10 cellular contexts compared by ENCODE assay signal in genomic region chr1:6349254-6349943, GRCh38. TPM values are rescaled to one million over a fixed set of nuclear protein-coding genes. Genes with fewer than 3 reads are reported as not detected.
DNase-seq lines count a peak whose midpoint lies in the region; ATAC-seq and TF ChIP-seq lines count a peak whose summit lies in the region.
"Had no signal": no experiment of that assay in that cellular context is flagged by ENCODE, and none has a peak within 500 bp of the region (broad histone marks: within the 10 kb centered on the region; RNA-seq: fewer than 3 reads in every experiment).

No MANE protein-coding gene starts in this region.

- peaks cover 20% of the 10 kb centered on the region for H3K4me1 Mint-ChIP-seq in CD8-positive, alpha-beta T cell (ENCODE audit: low read depth)
- H3K4me1 Mint-ChIP-seq in activated naive CD8-positive, alpha-beta T cell (ENCODE audit: low read depth), result peaks cover 21% of the 10 kb centered on the region

- H3K27me3 ChIP-seq in BLaER1, result no peaks in the 10 kb centered on the region
- no peaks in the 10 kb centered on the region for H3K27me3 ChIP-seq in CD8-positive, alpha-beta T cell (ENCODE audit: insufficient read depth, low read length)
- H3K27me3 ChIP-seq in mucosa of rectum (ENCODE audit: control insufficient read depth in 2 of 2, insufficient read depth in 2 of 2, low read length in 2 of 2), result no peaks in the 10 kb centered on the region

- in situ Hi-C loops in ACHN (cut with HindIII; ENCODE audit: low pct_ligation_motif_present, low pct_unique_long_range_greater_than_20kb, low sequenced_read_pairs), result no loop called here

- peak overlapping the region; percentile 92 for H3K27ac Mint-ChIP-seq in CD8-positive, alpha-beta T cell
- H3K27ac Mint-ChIP-seq in activated naive CD8-positive, alpha-beta T cell, result peak overlapping the region; percentile 3

- H3K9me3 Mint-ChIP-seq in CD8-positive, alpha-beta T cell, result no peaks in the 10 kb centered on the region
- no peaks in the 10 kb centered on the region for H3K9me3 Mint-ChIP-seq in activated naive CD8-positive, alpha-beta T cell (ENCODE audit: low read depth)

- H3K36me3 ChIP-seq in BLaER1 (peaks cover 36% of the 10 kb centered on the region), mucosa of rectum (ENCODE audit: control insufficient read depth in 2 of 2, insufficient read depth in 2 of 2, low read length in 2 of 2) (peaks cover 0 to 7% of the 10 kb centered on the region in 2 donors)
- no peaks in the 10 kb centered on the region for H3K36me3 ChIP-seq in CD8-positive, alpha-beta T cell (ENCODE audit: insufficient read depth, low read length)

- intact Hi-C loops in CD8-positive, alpha-beta T cell (cut with DNase I, micrococcal nuclease), result no loop called here

- H3K4me1 ChIP-seq in BLaER1 (peaks cover 46% of the 10 kb centered on the region), mucosa of rectum (ENCODE audit: control insufficient read depth in 2 of 2, insufficient read depth in 2 of 2, low read length in 2 of 2) (peaks cover 41 to 52% of the 10 kb centered on the region in 2 donors)
- H3K4me1 ChIP-seq in CD8-positive, alpha-beta T cell (ENCODE audit: insufficient read depth, low read length), result peaks cover 21% of the 10 kb centered on the region

- H3K9ac ChIP-seq in BLaER1, result peak overlapping the region; percentile 33
- peak overlapping the region in 1 of 2 donors; percentile 34 for H3K9ac ChIP-seq in mucosa of rectum (ENCODE audit: low read depth in 1 of 2, low read length in 2 of 2)

- no peaks in the 10 kb centered on the region for H3K36me3 Mint-ChIP-seq in CD8-positive, alpha-beta T cell
- no peaks in the 10 kb centered on the region for H3K36me3 Mint-ChIP-seq in activated naive CD8-positive, alpha-beta T cell

- H3K27me3 Mint-ChIP-seq in CD8-positive, alpha-beta T cell (ENCODE audit: low read depth), result no peaks in the 10 kb centered on the region
- H3K27me3 Mint-ChIP-seq in activated naive CD8-positive, alpha-beta T cell, result no peaks in the 10 kb centered on the region

- TF ChIP-seq CTCF in CD8-positive, alpha-beta T cell (IDR thresholded peaks at IDR 0.05), result no peak
- TF ChIP-seq CTCF in GM20000 (IDR thresholded peaks at IDR 0.05; ENCODE audit: extremely low read depth, missing control alignments), result no peak

- no peaks in the 10 kb centered on the region for H3K9me3 ChIP-seq in BLaER1
- H3K9me3 ChIP-seq in CD8-positive, alpha-beta T cell (ENCODE audit: low read length), result no peaks in the 10 kb centered on the region
- H3K9me3 ChIP-seq in mucosa of rectum (ENCODE audit: control insufficient read depth in 2 of 2, low read length in 2 of 2), result no peaks in the 10 kb centered on the region

- CTCF ChIA-PET in CD8-positive, alpha-beta T cell (lab: Charles Lee), result interaction anchor here (1.4 to 6.5 kb wide), 6 partner anchors 11 to 102 kb away, joined by 3 to 82 read pairs (median 15); no protein-coding TSS in a partner anchor

- peaks cover 31% of the 10 kb centered on the region; the same call in 1 of the 2 replicates for H4K20me1 ChIP-seq in BLaER1

- no peak overlapping the region for H3K4me3 ChIP-seq in BLaER1
- peak overlapping the region; percentile 33 for H3K4me3 ChIP-seq in CD8-positive, alpha-beta T cell (ENCODE audit: low read depth, low read length)
- H3K4me3 ChIP-seq in mucosa of rectum (ENCODE audit: low read length in 2 of 2), result no peak overlapping the region

- peak in 1 of 7 experiments; percentile 31 for DNase-seq in CD8-positive, alpha-beta T cell
- DNase-seq in NCI-H774 (lab: John Stamatoyannopoulos, UW), result no peak
- DNase-seq in GM20000 (ENCODE audit: low spot score), result no peak
- DNase-seq in ACHN, result no peak
- DNase-seq: foreskin melanocyte; NK-92 treated with Interleukin-12 subunit alpha and Interleukin-12 subunit beta, amount 100 ng/mL, for 24 hours had no signal

- POLR2A ChIA-PET in CD8-positive, alpha-beta T cell (lab: Charles Lee), result interaction anchor here (0.8 to 1.8 kb wide), 5 partner anchors 10 to 102 kb away, joined by 3 to 12 read pairs (median 4); partner anchors contain the start of gene ACOT7

- H3K27ac ChIP-seq in BLaER1, result peak overlapping the region; percentile 68
- H3K27ac ChIP-seq in CD8-positive, alpha-beta T cell (ENCODE audit: low read depth, low read length), result peak overlapping the region; percentile 55
- peak overlapping the region; percentile 16 to 67 for H3K27ac ChIP-seq in mucosa of rectum (ENCODE audit: low read depth in 2 of 2, low read length in 2 of 2)

- H3K4me2 ChIP-seq in BLaER1, result peak overlapping the region; percentile 79

- ATAC-seq in CD8-positive, alpha-beta T cell, result no peak
- ATAC-seq in HG03175 (IDR thresholded peaks at IDR 0.05; ENCODE audit: unreplicated experiment), result no peak

- H3K4me3 Mint-ChIP-seq in CD8-positive, alpha-beta T cell, result no peak overlapping the region
- no peak overlapping the region for H3K4me3 Mint-ChIP-seq in activated naive CD8-positive, alpha-beta T cell

RNA-seq across cellular contexts. Expression of gene ACOT7, which starts 44.2 kb away (rescaled TPM):
- 1 to 10 TPM; 2.8 to 3.1 TPM for total RNA-seq in CD8-positive, alpha-beta T cell
